In the genomic region with DNA sequence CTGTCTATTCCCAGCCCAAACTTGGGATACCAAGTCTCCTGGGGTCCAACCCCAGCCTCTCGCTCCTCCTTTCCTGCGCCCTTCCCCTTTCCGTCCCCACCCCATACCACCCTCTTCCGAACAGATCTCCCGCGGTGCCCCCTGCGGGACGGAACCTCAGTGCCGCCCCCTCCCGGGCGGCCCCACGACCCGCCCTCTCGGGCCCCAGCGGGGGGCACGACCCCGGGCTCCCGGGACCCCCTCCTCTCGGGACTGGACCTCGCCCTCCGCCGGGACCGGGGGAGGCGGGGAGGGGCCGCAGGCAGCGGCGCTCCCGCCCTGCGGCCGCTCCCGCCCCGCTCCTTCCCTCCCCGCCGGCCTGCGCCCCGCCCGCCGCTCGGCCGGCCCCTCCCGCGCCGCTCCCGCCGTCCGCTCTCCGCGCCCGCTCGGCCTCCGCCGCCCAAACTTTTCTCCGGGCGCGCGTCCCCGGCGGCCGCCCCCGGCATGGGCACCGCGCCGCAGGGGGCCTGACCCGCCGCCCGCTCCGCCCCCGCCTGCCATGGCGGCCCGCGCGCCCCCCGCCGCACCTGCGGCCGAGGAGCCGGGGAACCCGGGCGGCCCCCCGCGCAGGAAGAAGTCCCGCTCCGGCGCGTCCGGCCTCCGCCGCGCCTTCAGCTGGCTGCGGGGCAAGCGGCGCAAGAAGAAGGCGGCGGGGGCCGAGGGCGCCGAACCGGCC, we compare ENCODE assay signal across 1 cellular context.
A peak's percentile ranks its signal among the peaks of the same experiment; 100 is the strongest.
TF ChIP-seq lines count a peak whose summit lies in the region.

No MANE protein-coding gene starts in this region.

TF ChIP-seq in HepG2, 621 proteins besides CTCF, POLR2A, EP300 and RAD21 (continued from another document and continues in another):
- peak in 1 of 2 experiments; percentile 68; a peak in 1 of 4 replicates for TF ChIP-seq HMGXB4 (CRISPR knock-in tag; IDR thresholded peaks at IDR 0.05; ENCODE audit: borderline replicate concordance in 1 of 2, low read depth in 1 of 2)
- no peak for TF ChIP-seq ZFP82 (CRISPR knock-in tag; IDR thresholded peaks at IDR 0.05; ENCODE audit: borderline replicate concordance)
- peak; percentile 97 for TF ChIP-seq HNRNPK (IDR thresholded peaks at IDR 0.05; ENCODE audit: low read depth, low read length, poor library complexity, severe bottlenecking)
- TF ChIP-seq HES4 (CRISPR knock-in tag; IDR thresholded peaks at IDR 0.05; ENCODE audit: borderline replicate concordance) = no peak
- TF ChIP-seq, protein P1, sequence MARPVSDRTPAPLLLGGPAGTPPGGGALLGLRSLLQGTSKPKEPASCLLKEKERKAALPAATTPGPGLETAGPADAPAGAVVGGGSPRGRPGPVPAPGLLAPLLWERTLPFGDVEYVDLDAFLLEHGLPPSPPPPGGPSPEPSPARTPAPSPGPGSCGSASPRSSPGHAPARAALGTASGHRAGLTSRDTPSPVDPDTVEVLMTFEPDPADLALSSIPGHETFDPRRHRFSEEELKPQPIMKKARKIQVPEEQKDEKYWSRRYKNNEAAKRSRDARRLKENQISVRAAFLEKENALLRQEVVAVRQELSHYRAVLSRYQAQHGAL (CRISPR knock-in tag; IDR thresholded peaks at IDR 0.05; ENCODE audit: not compliant biosample characterization) = no peak
- TF ChIP-seq MTF2 (CRISPR knock-in tag; IDR thresholded peaks at IDR 0.05; ENCODE audit: borderline replicate concordance) = no peak
- TF ChIP-seq WIZ (CRISPR knock-in tag; IDR thresholded peaks at IDR 0.05) = no peak
- TF ChIP-seq HOXA3 (CRISPR knock-in tag; IDR thresholded peaks at IDR 0.05) = no peak
- TF ChIP-seq MAZ (IDR thresholded peaks at IDR 0.05; ENCODE audit: borderline replicate concordance, low read depth, low read length) = peak; percentile 52; the same call in 1 of the 2 replicates
- 0 out of 2 replicates have a peak, but pooled peaks have one; percentile 16 for TF ChIP-seq MAZ (CRISPR knock-in tag; IDR thresholded peaks at IDR 0.05; ENCODE audit: low read depth)
- TF ChIP-seq CBX2 (IDR thresholded peaks at IDR 0.05; ENCODE audit: low read depth, low read length) = no peak
- TF ChIP-seq CBX2 (CRISPR knock-in tag; IDR thresholded peaks at IDR 0.05; ENCODE audit: low read depth) = no peak
- TF ChIP-seq ZNF331 (CRISPR knock-in tag; IDR thresholded peaks at IDR 0.05) = no peak
- no peak for TF ChIP-seq NFE2L1 (CRISPR knock-in tag; IDR thresholded peaks at IDR 0.05; ENCODE audit: borderline replicate concordance)
- TF ChIP-seq, protein P2, sequence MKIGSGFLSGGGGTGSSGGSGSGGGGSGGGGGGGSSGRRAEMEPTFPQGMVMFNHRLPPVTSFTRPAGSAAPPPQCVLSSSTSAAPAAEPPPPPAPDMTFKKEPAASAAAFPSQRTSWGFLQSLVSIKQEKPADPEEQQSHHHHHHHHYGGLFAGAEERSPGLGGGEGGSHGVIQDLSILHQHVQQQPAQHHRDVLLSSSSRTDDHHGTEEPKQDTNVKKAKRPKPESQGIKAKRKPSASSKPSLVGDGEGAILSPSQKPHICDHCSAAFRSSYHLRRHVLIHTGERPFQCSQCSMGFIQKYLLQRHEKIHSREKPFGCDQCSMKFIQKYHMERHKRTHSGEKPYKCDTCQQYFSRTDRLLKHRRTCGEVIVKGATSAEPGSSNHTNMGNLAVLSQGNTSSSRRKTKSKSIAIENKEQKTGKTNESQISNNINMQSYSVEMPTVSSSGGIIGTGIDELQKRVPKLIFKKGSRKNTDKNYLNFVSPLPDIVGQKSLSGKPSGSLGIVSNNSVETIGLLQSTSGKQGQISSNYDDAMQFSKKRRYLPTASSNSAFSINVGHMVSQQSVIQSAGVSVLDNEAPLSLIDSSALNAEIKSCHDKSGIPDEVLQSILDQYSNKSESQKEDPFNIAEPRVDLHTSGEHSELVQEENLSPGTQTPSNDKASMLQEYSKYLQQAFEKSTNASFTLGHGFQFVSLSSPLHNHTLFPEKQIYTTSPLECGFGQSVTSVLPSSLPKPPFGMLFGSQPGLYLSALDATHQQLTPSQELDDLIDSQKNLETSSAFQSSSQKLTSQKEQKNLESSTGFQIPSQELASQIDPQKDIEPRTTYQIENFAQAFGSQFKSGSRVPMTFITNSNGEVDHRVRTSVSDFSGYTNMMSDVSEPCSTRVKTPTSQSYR (CRISPR knock-in tag; IDR thresholded peaks at IDR 0.05; ENCODE audit: borderline replicate concordance) = no peak
- no peak for TF ChIP-seq TRIM24 (CRISPR knock-in tag; IDR thresholded peaks at IDR 0.05)
- TF ChIP-seq HOXD1 (CRISPR knock-in tag; IDR thresholded peaks at IDR 0.05) = no peak
- TF ChIP-seq IKZF5 (CRISPR knock-in tag; IDR thresholded peaks at IDR 0.05) = no peak
- TF ChIP-seq ATF6 (CRISPR knock-in tag; conservative IDR thresholded peaks at IDR 0.05) = no peak
- TF ChIP-seq YEATS2 (CRISPR knock-in tag; IDR thresholded peaks at IDR 0.05; ENCODE audit: borderline replicate concordance) = no peak
- no peak for TF ChIP-seq GATAD2A (CRISPR knock-in tag; IDR thresholded peaks at IDR 0.05)
- TF ChIP-seq, protein P3, sequence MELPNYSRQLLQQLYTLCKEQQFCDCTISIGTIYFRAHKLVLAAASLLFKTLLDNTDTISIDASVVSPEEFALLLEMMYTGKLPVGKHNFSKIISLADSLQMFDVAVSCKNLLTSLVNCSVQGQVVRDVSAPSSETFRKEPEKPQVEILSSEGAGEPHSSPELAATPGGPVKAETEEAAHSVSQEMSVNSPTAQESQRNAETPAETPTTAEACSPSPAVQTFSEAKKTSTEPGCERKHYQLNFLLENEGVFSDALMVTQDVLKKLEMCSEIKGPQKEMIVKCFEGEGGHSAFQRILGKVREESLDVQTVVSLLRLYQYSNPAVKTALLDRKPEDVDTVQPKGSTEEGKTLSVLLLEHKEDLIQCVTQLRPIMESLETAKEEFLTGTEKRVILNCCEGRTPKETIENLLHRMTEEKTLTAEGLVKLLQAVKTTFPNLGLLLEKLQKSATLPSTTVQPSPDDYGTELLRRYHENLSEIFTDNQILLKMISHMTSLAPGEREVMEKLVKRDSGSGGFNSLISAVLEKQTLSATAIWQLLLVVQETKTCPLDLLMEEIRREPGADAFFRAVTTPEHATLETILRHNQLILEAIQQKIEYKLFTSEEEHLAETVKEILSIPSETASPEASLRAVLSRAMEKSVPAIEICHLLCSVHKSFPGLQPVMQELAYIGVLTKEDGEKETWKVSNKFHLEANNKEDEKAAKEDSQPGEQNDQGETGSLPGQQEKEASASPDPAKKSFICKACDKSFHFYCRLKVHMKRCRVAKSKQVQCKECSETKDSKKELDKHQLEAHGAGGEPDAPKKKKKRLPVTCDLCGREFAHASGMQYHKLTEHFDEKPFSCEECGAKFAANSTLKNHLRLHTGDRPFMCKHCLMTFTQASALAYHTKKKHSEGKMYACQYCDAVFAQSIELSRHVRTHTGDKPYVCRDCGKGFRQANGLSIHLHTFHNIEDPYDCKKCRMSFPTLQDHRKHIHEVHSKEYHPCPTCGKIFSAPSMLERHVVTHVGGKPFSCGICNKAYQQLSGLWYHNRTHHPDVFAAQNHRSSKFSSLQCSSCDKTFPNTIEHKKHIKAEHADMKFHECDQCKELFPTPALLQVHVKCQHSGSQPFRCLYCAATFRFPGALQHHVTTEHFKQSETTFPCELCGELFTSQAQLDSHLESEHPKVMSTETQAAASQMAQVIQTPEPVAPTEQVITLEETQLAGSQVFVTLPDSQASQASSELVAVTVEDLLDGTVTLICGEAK (IDR thresholded peaks at IDR 0.05) = no peak
- TF ChIP-seq, protein P3 (CRISPR knock-in tag; IDR thresholded peaks at IDR 0.05) = no peak
- no peak for TF ChIP-seq NFIB (CRISPR knock-in tag; IDR thresholded peaks at IDR 0.05; ENCODE audit: borderline replicate concordance)
- 0 out of 2 replicates have a peak, but pooled peaks have one; percentile 23 for TF ChIP-seq PHF20 (CRISPR knock-in tag; IDR thresholded peaks at IDR 0.05)
- no peak for TF ChIP-seq ATRX (CRISPR knock-in tag; IDR thresholded peaks at IDR 0.05; ENCODE audit: borderline replicate concordance)
- TF ChIP-seq, protein P4, sequence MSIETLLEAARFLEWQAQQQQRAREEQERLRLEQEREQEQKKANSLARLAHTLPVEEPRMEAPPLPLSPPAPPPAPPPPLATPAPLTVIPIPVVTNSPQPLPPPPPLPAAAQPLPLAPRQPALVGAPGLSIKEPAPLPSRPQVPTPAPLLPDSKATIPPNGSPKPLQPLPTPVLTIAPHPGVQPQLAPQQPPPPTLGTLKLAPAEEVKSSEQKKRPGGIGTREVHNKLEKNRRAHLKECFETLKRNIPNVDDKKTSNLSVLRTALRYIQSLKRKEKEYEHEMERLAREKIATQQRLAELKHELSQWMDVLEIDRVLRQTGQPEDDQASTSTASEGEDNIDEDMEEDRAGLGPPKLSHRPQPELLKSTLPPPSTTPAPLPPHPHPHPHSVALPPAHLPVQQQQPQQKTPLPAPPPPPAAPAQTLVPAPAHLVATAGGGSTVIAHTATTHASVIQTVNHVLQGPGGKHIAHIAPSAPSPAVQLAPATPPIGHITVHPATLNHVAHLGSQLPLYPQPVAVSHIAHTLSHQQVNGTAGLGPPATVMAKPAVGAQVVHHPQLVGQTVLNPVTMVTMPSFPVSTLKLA (IDR thresholded peaks at IDR 0.05) = no peak
- no peak for TF ChIP-seq SYNCRIP (IDR thresholded peaks at IDR 0.05; ENCODE audit: insufficient read depth, low read depth, low read length)
- no peak for TF ChIP-seq ZNF282 (IDR thresholded peaks at IDR 0.05; ENCODE audit: partially characterized antibody)
- no peak for TF ChIP-seq ZMYM3 (CRISPR knock-in tag; IDR thresholded peaks at IDR 0.05)
- TF ChIP-seq MAX (IDR thresholded peaks at IDR 0.05) = peak; percentile 46; the same call in 1 of the 2 replicates
- TF ChIP-seq MAFF (IDR thresholded peaks at IDR 0.05; ENCODE audit: low read depth, low read length) = no peak
- TF ChIP-seq REPIN1 (CRISPR knock-in tag; IDR thresholded peaks at IDR 0.05; ENCODE audit: borderline replicate concordance, low read depth) = no peak
- no peak for TF ChIP-seq ZNF143 (CRISPR knock-in tag; IDR thresholded peaks at IDR 0.05)
- no peak for TF ChIP-seq CBX1 (IDR thresholded peaks at IDR 0.05; ENCODE audit: low read depth)
- TF ChIP-seq SIX4 (CRISPR knock-in tag; IDR thresholded peaks at IDR 0.05) = no peak
